ENCODE assay signal across 8 cellular contexts in the genomic region with DNA sequence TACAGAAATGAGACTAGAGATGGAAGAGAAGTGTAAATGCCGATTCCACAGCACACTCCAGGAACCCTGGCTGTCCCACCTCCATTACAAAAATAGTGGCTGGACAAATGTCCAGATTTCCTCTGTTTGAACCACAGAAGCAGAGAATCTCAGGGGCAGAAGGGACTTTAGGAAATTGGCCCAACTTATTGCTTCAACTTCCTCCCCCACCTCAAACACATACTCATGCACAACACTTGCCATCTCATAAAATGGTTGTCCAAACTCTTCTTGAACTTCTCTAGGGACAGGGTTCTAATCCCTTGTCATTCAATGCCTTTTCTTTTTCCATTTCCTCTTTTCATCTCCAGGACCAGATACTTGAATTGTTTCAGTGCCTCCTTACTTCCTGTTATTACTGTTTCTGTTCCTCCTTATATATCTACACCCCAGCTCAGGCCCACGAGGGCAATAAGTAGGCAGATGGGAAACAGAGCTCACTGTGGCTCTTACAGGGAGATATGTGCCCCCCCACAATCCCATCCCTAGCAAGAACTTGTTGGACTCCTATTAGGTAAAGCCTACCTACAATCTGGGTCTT. TPM values are rescaled to one million over a fixed set of nuclear protein-coding genes. Genes with fewer than 3 reads are reported as not detected.
DNase-seq lines count a peak whose midpoint lies in the region; ATAC-seq and TF ChIP-seq lines count a peak whose summit lies in the region.

No MANE protein-coding gene starts in this region.

- H3K27me3 ChIP-seq in WERI-Rb-1 (ENCODE audit: insufficient read depth, low read depth, severe bottlenecking), result no peaks in the 10 kb centered on the region

- ATAC-seq in Right ventricle myocardium inferior (peak; percentile 33), HG03520 (IDR thresholded peaks at IDR 0.05; ENCODE audit: unreplicated experiment) (peak; percentile 32)

- H3K36me3 ChIP-seq in WERI-Rb-1, result peaks cover under 1% of the 10 kb centered on the region; the same call in 1 of the 2 replicates

- H3K36me3 Mint-ChIP-seq in nephron (ENCODE audit: low read depth), result no peaks in the 10 kb centered on the region

- TF ChIP-seq CTCF in nephron (IDR thresholded peaks at IDR 0.05; ENCODE audit: unreplicated experiment in 3 of 3) (no peak), WERI-Rb-1 (IDR thresholded peaks at IDR 0.05; ENCODE audit: low read depth, low read length) (no peak)

- H3K4me3 ChIP-seq in WERI-Rb-1 (ENCODE audit: low read depth, low read length), result no peak overlapping the region

- intact Hi-C loops in Right ventricle myocardium inferior (cut with DNase I) (no loop called here), cardiac septum (cut with DNase I) (no loop called here)

- H3K27ac Mint-ChIP-seq in nephron, result peak overlapping the region; percentile 7 to 65 (median 10)

- H3K27me3 Mint-ChIP-seq in nephron (ENCODE audit: low read depth), result no peaks in the 10 kb centered on the region

- H3K9me3 ChIP-seq in WERI-Rb-1 (ENCODE audit: severe bottlenecking), result no peaks in the 10 kb centered on the region

- H3K9me3 Mint-ChIP-seq in nephron, result no peaks in the 10 kb centered on the region

- H3K27ac ChIP-seq in angular gyrus (ENCODE audit: low read depth, low read length) (peak overlapping the region; percentile 76), WERI-Rb-1 (no peak overlapping the region; the same call in 1 of the 2 replicates)

- H3K4me3 Mint-ChIP-seq in nephron, result no peak overlapping the region

- DNase-seq in Right ventricle myocardium inferior (ENCODE audit: missing footprints) (no peak), cardiac septum (ENCODE audit: low spot score) (no peak), HuH-7 (ENCODE audit: low spot score) (no peak), WERI-Rb-1 (no peak), NCI-H1930 (lab: John Stamatoyannopoulos, UW) (no peak)

- peaks cover 11% of the 10 kb centered on the region for H3K4me1 Mint-ChIP-seq in nephron

RNA-seq across cellular contexts. Expression of gene B4GALT3, which starts 8.5 kb away (rescaled TPM):
- total RNA-seq in Right ventricle myocardium inferior, result 20.9 TPM
- total RNA-seq in cardiac septum, result 22.2 TPM

RNA-seq across cellular contexts. Expression of gene ADAMTS4, which starts 13.0 kb away (rescaled TPM):
- total RNA-seq in Right ventricle myocardium inferior (13.0 TPM), cardiac septum (24.0 TPM)

RNA-seq across cellular contexts. Expression of gene NDUFS2, which starts 16.3 kb away (rescaled TPM):
- 334 TPM for total RNA-seq in Right ventricle myocardium inferior
- 253 TPM for total RNA-seq in cardiac septum

RNA-seq across cellular contexts. Expression of gene PPOX, which starts 19.6 kb away (rescaled TPM):
- total RNA-seq in Right ventricle myocardium inferior (13.5 TPM), cardiac septum (12.9 TPM)

RNA-seq across cellular contexts. Expression of gene USP21, which starts 26.5 kb away (rescaled TPM):
- total RNA-seq in Right ventricle myocardium inferior, result 19.5 TPM
- 17.4 TPM for total RNA-seq in cardiac septum
